ENCODE assay signal across 12 cellular contexts in the genomic region with DNA sequence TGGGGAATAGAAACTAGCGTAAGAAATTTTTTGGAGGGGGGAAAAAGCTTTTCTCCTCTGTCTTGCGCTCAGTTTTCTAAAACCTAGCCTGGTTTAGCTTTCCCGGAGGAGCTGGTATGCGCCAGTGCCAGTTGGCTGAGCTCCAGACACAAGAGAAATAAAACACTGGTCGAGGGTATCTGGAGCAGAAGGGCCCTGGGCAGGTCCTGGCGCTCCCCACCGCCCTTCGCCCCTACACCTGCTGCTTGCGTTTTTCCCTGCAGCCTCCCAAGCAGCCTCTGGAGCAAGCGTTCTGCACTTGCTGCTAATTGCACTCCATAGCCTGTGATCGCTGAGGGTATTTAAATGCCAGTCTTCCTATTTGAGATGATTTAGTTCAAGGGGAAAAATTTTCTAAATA. TPM values are rescaled to one million over a fixed set of nuclear protein-coding genes. Genes with fewer than 3 reads are reported as not detected.
DNase-seq lines count a peak whose midpoint lies in the region; ATAC-seq, FAIRE-seq and TF ChIP-seq lines count a peak whose summit lies in the region.
"Had no signal": no experiment of that assay in that cellular context is flagged by ENCODE, and none has a peak within 500 bp of the region (broad histone marks: within the 10 kb centered on the region; RNA-seq: fewer than 3 reads in every experiment).

No MANE protein-coding gene starts in this region.

- RAD21 ChIA-PET in GM12878 (lab: Charles Lee; ENCODE audit: unreplicated experiment): no interaction called here

- no peaks in the 10 kb centered on the region for H3K79me2 ChIP-seq in GM12878 (ENCODE audit: control insufficient read depth, insufficient read depth, low read length)

- TF ChIP-seq POLR2A in GM12878 (IDR thresholded peaks at IDR 0.05; ENCODE audit: low read depth, low read length) (no peak), suprapubic skin (IDR thresholded peaks at IDR 0.05) (no peak)

- TF ChIP-seq EP300 in GM12878 (IDR thresholded peaks at IDR 0.05; ENCODE audit: borderline replicate concordance in 1 of 2, control insufficient read depth in 1 of 2, low read depth in 2 of 2, low read length in 2 of 2): no peak
- no peak for TF ChIP-seq EP300 in suprapubic skin (IDR thresholded peaks at IDR 0.05)

- H3K4me3 ChIP-seq in GM12878: no peak overlapping the region
- peak overlapping the region; percentile 72 for H3K4me3 ChIP-seq in iPS-18c (ENCODE audit: insufficient read depth, low read depth, low read length)
- H3K4me3 ChIP-seq in suprapubic skin: peak overlapping the region; percentile 49
- no peak overlapping the region for H3K4me3 ChIP-seq in HAP-1

- H4K20me1 ChIP-seq in GM12878 (ENCODE audit: control insufficient read depth, insufficient read depth): no peaks in the 10 kb centered on the region

- BruUV-seq in GM12878 (replicated peaks; lab: Mats Ljungman, UMichigan): TSS peak; percentile 67

- H3K9me3 ChIP-seq in GM12878 (replicated peaks; ENCODE audit: control insufficient read depth, insufficient read depth, low read length): no peaks in the 10 kb centered on the region
- no peaks in the 10 kb centered on the region for H3K9me3 ChIP-seq in iPS-18c (ENCODE audit: control insufficient read depth, insufficient read depth, low read length)
- no peaks in the 10 kb centered on the region for H3K9me3 ChIP-seq in suprapubic skin
- H3K9me3 ChIP-seq in HAP-1: no peaks in the 10 kb centered on the region

- H3K36me3 ChIP-seq in GM12878 (ENCODE audit: control insufficient read depth in 2 of 2, insufficient read depth in 2 of 2, low read length in 1 of 2) (no peaks in the 10 kb centered on the region), suprapubic skin (no peaks in the 10 kb centered on the region), HAP-1 (replicated peaks) (no peaks in the 10 kb centered on the region)

- H3K9ac ChIP-seq in GM12878 (ENCODE audit: control insufficient read depth, insufficient read depth, low read length): no peak overlapping the region

- SMC1A ChIA-PET in GM12878 (lab: Charles Lee; ENCODE audit: uncharacterized antibody, unreplicated experiment): no interaction called here

- in situ Hi-C loops in GM12878 (cut with MboI): no loop called here
- in situ Hi-C loops in HAP-1 (cut with MboI; ENCODE audit: low sequenced_read_pairs): no loop called here

- TF ChIP-seq RAD21 in GM12878 (IDR thresholded peaks at IDR 0.05; ENCODE audit: insufficient read depth, low read depth, low read length): no peak

- ATAC-seq in GM12878 (no peak), GM21360 (IDR thresholded peaks at IDR 0.05; ENCODE audit: unreplicated experiment) (no peak)

- POLR2A ChIA-PET in GM12878 (lab: Charles Lee): no interaction called here

- FAIRE-seq in GM12878 (lab: Jason Lieb, UNC): no peak

- intact Hi-C loops in GM12878 (cut with micrococcal nuclease; ENCODE audit: unreplicated experiment): no loop called here

- no peak overlapping the region for H3K4me2 ChIP-seq in GM12878 (ENCODE audit: control insufficient read depth, insufficient read depth)

- H3K4me1 ChIP-seq in GM12878 (ENCODE audit: control insufficient read depth, insufficient read depth, low read length) (no peaks in the 10 kb centered on the region; the same call in 1 of the 2 replicates), suprapubic skin (peaks cover 13% of the 10 kb centered on the region), HAP-1 (no peaks in the 10 kb centered on the region)

- no peak overlapping the region for H2AFZ ChIP-seq in GM12878 (ENCODE audit: control insufficient read depth, low read depth, low read length)

- CTCF ChIA-PET in GM12878 (lab: Yijun Ruan, JAX): interaction anchor here (1.0 kb wide), 1 partner anchor 259 kb away, joined by 3 read pairs; no protein-coding TSS in a partner anchor

- no peak for TF ChIP-seq CTCF in GM12878 (IDR thresholded peaks at IDR 0.05 in 2 of 3, conservative IDR thresholded peaks at IDR 0.05 in 1 of 3; ENCODE audit: control insufficient read depth in 2 of 3, extremely low read depth in 1 of 3, insufficient read depth in 1 of 3, low read depth in 3 of 3, low read length in 3 of 3)
- TF ChIP-seq CTCF in suprapubic skin (IDR thresholded peaks at IDR 0.05): no peak

- H3K27ac ChIP-seq in GM12878 (ENCODE audit: control insufficient read depth, insufficient read depth) (no peak overlapping the region), suprapubic skin (no peak overlapping the region)
- H3K27ac ChIP-seq: 22Rv1 had no signal

- 43% methylated on average over 10 of the region's 11 CpGs for WGBS in GM12878 (ENCODE audit: insufficient coverage, insufficient replicate concordance, low lambda C conversion rate, missing lambda C conversion rate)
- WGBS in suprapubic skin: 8% methylated on average over 11 of the region's 11 CpGs

- peak; percentile 21 for DNase-seq in DMS53 (lab: John Stamatoyannopoulos, UW)
- DNase-seq in DMS53 treated with DMSO at 0.1 percent for 48 hours (lab: John Stamatoyannopoulos, UW; ENCODE audit: unreplicated experiment): no peak
- no peak for DNase-seq in GM12878 (ENCODE audit: low read depth, low spot score)
- no peak for DNase-seq in suprapubic skin (ENCODE audit: low spot score in 2 of 2)
- no peak for DNase-seq in DMS114 treated with DMSO at 0.1 percent for 48 hours (lab: John Stamatoyannopoulos, UW; ENCODE audit: unreplicated experiment)
- no peak for DNase-seq in HAP-1 (ENCODE audit: low spot score in 2 of 2)
- DNase-seq: central memory CD4-positive, alpha-beta T cell; RPMI8226 had no signal

- H3K27me3 ChIP-seq in GM12878 (replicated peaks in 1 of 2; ENCODE audit: control insufficient read depth in 2 of 2, insufficient read depth in 2 of 2, low read length in 1 of 2) (peaks cover 2 to 10% of the 10 kb centered on the region in 2 experiments; a peak in 3 of 4 replicates), suprapubic skin (peaks cover 21% of the 10 kb centered on the region), HAP-1 (ENCODE audit: low read depth) (peaks cover 25% of the 10 kb centered on the region)

TF ChIP-seq in GM12878, 131 proteins besides CTCF, POLR2A, EP300 and RAD21 (continues in another document):
- no peak for TF ChIP-seq MTA2 (IDR thresholded peaks at IDR 0.05; ENCODE audit: low read depth)
- no peak for TF ChIP-seq TAF1 (IDR thresholded peaks at IDR 0.05; ENCODE audit: borderline replicate concordance, low read depth, low read length)
- TF ChIP-seq PBX3 (IDR thresholded peaks at IDR 0.05; ENCODE audit: insufficient replicate concordance, low read depth, low read length): no peak
- TF ChIP-seq RFX5 (IDR thresholded peaks at IDR 0.05; ENCODE audit: low read depth, low read length): no peak

RNA-seq across cellular contexts. Expression of gene EREG, which starts 0.8 kb away (rescaled TPM):
- not detected in 2 replicates for total RNA-seq in GM12878 (2013; cell fraction: nucleolus; rRNA removed)
- total RNA-seq in GM12878 (2014; rRNA removed): not detected in 2 replicates
- total RNA-seq in GM12878 (2014; rRNA removed; fragmentation: Illumina TruSeq; extraction: Trizol): not detected in 2 replicates
- total RNA-seq in GM12878 (2021): 0.05 TPM in 1 of 2 replicates, not detected in the other
- polyA plus RNA-seq in GM12878 (2011; ENCODE audit: low read depth): not detected
- polyA plus RNA-seq in GM12878 (2011; rRNA removed): not detected in 2 replicates
- polyA plus RNA-seq in GM12878 (2011; cell fraction: cytosol; rRNA removed): not detected in 2 replicates
- polyA plus RNA-seq in GM12878 (2011; cell fraction: nucleus; rRNA removed): not detected in 2 replicates
- 0.03 and 0.06 TPM in 2 replicates for polyA plus RNA-seq in GM12878 (2012)
- polyA plus RNA-seq in GM12878 (2014; fragmentation: Illumina TruSeq; extraction: Trizol): not detected in 2 replicates
- polyA plus RNA-seq in GM12878 (2014; fragmentation: Nextera tagmentation; extraction: Ambion mirVana): not detected
- polyA plus RNA-seq in GM12878 (2014; rRNA removed): not detected in 2 replicates
- polyA plus RNA-seq in GM12878 (2016; fragmentation: Nextera tagmentation; extraction: Ambion mirVana): not detected
- not detected in 2 replicates for polyA minus RNA-seq in GM12878 (2011; rRNA and poly(A)+ RNA removed)
- polyA minus RNA-seq in GM12878 (2011; cell fraction: cytosol; rRNA and poly(A)+ RNA removed): not detected in 2 replicates
- not detected in 2 replicates for polyA minus RNA-seq in GM12878 (2011; cell fraction: nucleus; rRNA and poly(A)+ RNA removed)
- 10 to 100 TPM in 2 of 4 donors, 1 to 10 TPM in 2; 9.4 to 63.8 (median 31.6) TPM for total RNA-seq in suprapubic skin
- total RNA-seq: H4 had no signal

RNA-seq across cellular contexts. Expression of gene EPGN, which starts 57.5 kb away (rescaled TPM):
- 0.83 and 2.8 TPM in 2 replicates for total RNA-seq in GM12878 (2013; cell fraction: nucleolus; rRNA removed)
- not detected in 2 replicates for total RNA-seq in GM12878 (2014; rRNA removed)
- 0.54 TPM in 1 of 2 replicates, not detected in the other for total RNA-seq in GM12878 (2014; rRNA removed; fragmentation: Illumina TruSeq; extraction: Trizol)
- not detected in 2 replicates for total RNA-seq in GM12878 (2021)
- not detected for polyA plus RNA-seq in GM12878 (2011; ENCODE audit: low read depth)
- 0.42 and 0.45 TPM in 2 replicates for polyA plus RNA-seq in GM12878 (2011; rRNA removed)
- polyA plus RNA-seq in GM12878 (2011; cell fraction: cytosol; rRNA removed): 0.04 TPM in 1 of 2 replicates, not detected in the other
- polyA plus RNA-seq in GM12878 (2011; cell fraction: nucleus; rRNA removed): 0.25 and 0.27 TPM in 2 replicates
- not detected in 2 replicates for polyA plus RNA-seq in GM12878 (2012)
- 0.12 TPM in 1 of 2 replicates, not detected in the other for polyA plus RNA-seq in GM12878 (2014; fragmentation: Illumina TruSeq; extraction: Trizol)
- under 1 TPM in 1 of 2 experiments, not detected in 1; 0.06 TPM for polyA plus RNA-seq in GM12878 (2014; fragmentation: Nextera tagmentation; extraction: Ambion mirVana)
- not detected in 2 replicates for polyA plus RNA-seq in GM12878 (2014; rRNA removed)
- not detected for polyA plus RNA-seq in GM12878 (2016; fragmentation: Nextera tagmentation; extraction: Ambion mirVana)
- polyA minus RNA-seq in GM12878 (2011; rRNA and poly(A)+ RNA removed): 0.21 and 0.66 TPM in 2 replicates
- polyA minus RNA-seq in GM12878 (2011; cell fraction: cytosol; rRNA and poly(A)+ RNA removed): not detected in 2 replicates
- 0.36 and 1.1 TPM in 2 replicates for polyA minus RNA-seq in GM12878 (2011; cell fraction: nucleus; rRNA and poly(A)+ RNA removed)
- 10 to 100 TPM in 3 of 4 donors, 1 to 10 TPM in 1; 8.8 to 28.2 (median 16.5) TPM for total RNA-seq in suprapubic skin

Comparison
In these comparisons a context has a peak if more than half of its experiments do, and no peak if none do; other contexts are left out.
1. H3K4me3 ChIP-seq: peak in iPS-18c (single experiment) and suprapubic skin (single experiment); none in GM12878 (single experiment) and HAP-1 (single experiment).
2. RNA of gene EREG, which starts 0.8 kb away (total RNA-seq): 9.4 to 63.8 TPM in suprapubic skin; 0.05 TPM in GM12878; every median in the first group is over 4 times any median in the second.